1 cellular context compared by ENCODE assay signal in the genomic region with DNA sequence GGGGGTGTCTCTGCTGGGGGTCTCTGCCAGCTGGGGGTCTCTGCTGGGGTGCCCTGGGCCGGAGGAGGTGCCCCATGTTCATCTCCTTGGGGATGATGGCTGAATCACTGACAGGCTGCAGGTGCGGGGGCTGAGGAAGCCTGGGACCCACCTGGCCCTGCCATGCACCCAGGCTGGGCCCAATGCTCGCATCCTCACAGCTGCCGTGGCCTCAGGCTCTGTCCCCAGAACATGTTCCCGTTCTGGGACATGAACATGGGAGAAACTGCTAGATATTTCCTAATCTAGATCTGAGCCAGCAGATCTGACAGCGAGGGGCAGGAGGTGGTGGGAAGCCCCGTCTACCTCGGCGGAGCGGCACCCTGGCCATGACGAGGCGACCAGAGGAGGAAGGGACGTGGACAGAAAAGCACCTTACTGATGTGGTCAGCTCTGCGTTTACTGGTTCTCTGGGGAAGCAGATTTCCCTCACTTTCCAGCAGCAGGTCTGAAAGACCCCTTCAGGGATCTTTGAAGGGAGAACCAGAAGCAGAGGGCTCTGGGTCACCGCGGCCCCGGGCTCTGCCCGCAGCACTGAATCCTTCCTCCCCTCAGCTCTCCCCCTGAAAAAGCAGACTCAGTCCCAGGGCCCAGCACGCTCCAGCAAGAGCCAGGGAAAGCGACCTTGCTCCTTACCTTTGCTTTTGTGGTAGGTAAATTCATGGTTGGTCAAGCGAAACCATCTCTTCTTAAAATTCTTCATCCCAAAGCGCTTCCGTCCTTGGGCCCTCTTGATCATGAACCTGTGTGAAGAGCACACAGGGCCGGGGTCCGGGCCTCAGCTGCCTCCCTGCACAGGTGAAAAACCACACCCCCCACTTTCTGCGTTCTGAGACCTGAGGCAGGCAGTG.
TF ChIP-seq lines count a peak whose summit lies in the region.

No MANE protein-coding gene starts in this region.

TF ChIP-seq in IMR-90, 13 proteins besides CTCF, POLR2A, EP300 and RAD21:
- no peak for TF ChIP-seq RFX5 (IDR thresholded peaks at IDR 0.05; ENCODE audit: low read depth, low read length)
- TF ChIP-seq CHD1 (IDR thresholded peaks at IDR 0.05; ENCODE audit: low read depth, low read length): no peak
- TF ChIP-seq BHLHE40 (IDR thresholded peaks at IDR 0.05; ENCODE audit: low read depth, low read length): no peak
- no peak for TF ChIP-seq MAZ (IDR thresholded peaks at IDR 0.05; ENCODE audit: borderline replicate concordance, low read depth, low read length)
- TF ChIP-seq, protein P1, sequence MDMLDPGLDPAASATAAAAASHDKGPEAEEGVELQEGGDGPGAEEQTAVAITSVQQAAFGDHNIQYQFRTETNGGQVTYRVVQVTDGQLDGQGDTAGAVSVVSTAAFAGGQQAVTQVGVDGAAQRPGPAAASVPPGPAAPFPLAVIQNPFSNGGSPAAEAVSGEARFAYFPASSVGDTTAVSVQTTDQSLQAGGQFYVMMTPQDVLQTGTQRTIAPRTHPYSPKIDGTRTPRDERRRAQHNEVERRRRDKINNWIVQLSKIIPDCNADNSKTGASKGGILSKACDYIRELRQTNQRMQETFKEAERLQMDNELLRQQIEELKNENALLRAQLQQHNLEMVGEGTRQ (IDR thresholded peaks at IDR 0.05; ENCODE audit: low read depth, low read length): no peak
- TF ChIP-seq, protein P2, sequence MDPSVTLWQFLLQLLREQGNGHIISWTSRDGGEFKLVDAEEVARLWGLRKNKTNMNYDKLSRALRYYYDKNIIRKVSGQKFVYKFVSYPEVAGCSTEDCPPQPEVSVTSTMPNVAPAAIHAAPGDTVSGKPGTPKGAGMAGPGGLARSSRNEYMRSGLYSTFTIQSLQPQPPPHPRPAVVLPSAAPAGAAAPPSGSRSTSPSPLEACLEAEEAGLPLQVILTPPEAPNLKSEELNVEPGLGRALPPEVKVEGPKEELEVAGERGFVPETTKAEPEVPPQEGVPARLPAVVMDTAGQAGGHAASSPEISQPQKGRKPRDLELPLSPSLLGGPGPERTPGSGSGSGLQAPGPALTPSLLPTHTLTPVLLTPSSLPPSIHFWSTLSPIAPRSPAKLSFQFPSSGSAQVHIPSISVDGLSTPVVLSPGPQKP (IDR thresholded peaks at IDR 0.05; ENCODE audit: borderline replicate concordance, low read depth, low read length): no peak
